In genomic region chr22:29330291-29330690, GRCh38 we compare ENCODE assay signal across 1 cellular context.
TF ChIP-seq lines count a peak whose summit lies in the region.

No MANE protein-coding gene starts in this region.

TF ChIP-seq in HepG2, 621 proteins besides CTCF, POLR2A, EP300 and RAD21:
- no peak for TF ChIP-seq REXO4 (CRISPR knock-in tag; IDR thresholded peaks at IDR 0.05; ENCODE audit: borderline replicate concordance)
- TF ChIP-seq SNRNP70 (IDR thresholded peaks at IDR 0.05; ENCODE audit: low read depth, low read length) = no peak
- TF ChIP-seq FOXK2 (IDR thresholded peaks at IDR 0.05) = no peak
- no peak for TF ChIP-seq ETV6 (CRISPR knock-in tag; conservative IDR thresholded peaks at IDR 0.05)
- TF ChIP-seq TBP (CRISPR knock-in tag; IDR thresholded peaks at IDR 0.05) = no peak
- TF ChIP-seq FOXP4 (CRISPR knock-in tag; IDR thresholded peaks at IDR 0.05) = no peak
- no peak for TF ChIP-seq RARA (CRISPR knock-in tag; IDR thresholded peaks at IDR 0.05)
- no peak for TF ChIP-seq HOXD1 (CRISPR knock-in tag; IDR thresholded peaks at IDR 0.05)
- no peak for TF ChIP-seq RERE (CRISPR knock-in tag; IDR thresholded peaks at IDR 0.05; ENCODE audit: low read depth)
- no peak for TF ChIP-seq ZNF549 (CRISPR knock-in tag; IDR thresholded peaks at IDR 0.05)
- TF ChIP-seq SUZ12 (IDR thresholded peaks at IDR 0.05; ENCODE audit: low read depth, low read length) = no peak
- no peak for TF ChIP-seq ZNF557 (CRISPR knock-in tag; IDR thresholded peaks at IDR 0.05)
- TF ChIP-seq ZNF33A (CRISPR knock-in tag; IDR thresholded peaks at IDR 0.05; ENCODE audit: borderline replicate concordance) = no peak
- TF ChIP-seq HCFC1 (IDR thresholded peaks at IDR 0.05; ENCODE audit: low read depth, low read length) = no peak
- no peak for TF ChIP-seq DMAP1 (CRISPR knock-in tag; IDR thresholded peaks at IDR 0.05)
- TF ChIP-seq FOXJ3 (CRISPR knock-in tag; IDR thresholded peaks at IDR 0.05; ENCODE audit: borderline replicate concordance) = no peak
